8 cellular contexts compared by ENCODE assay signal in genomic region chr11:114280696-114281095, GRCh38. TPM values are rescaled to one million over a fixed set of nuclear protein-coding genes. Genes with fewer than 3 reads are reported as not detected.
DNase-seq lines count a peak whose midpoint lies in the region; ATAC-seq and TF ChIP-seq lines count a peak whose summit lies in the region.

No MANE protein-coding gene starts in this region.

- peak; percentile 72 for ATAC-seq in left lobe of liver
- ATAC-seq in GM19324 (IDR thresholded peaks at IDR 0.05; ENCODE audit: low FRiP score, unreplicated experiment) = no peak

- H3K4me1 ChIP-seq in BE2C = no peaks in the 10 kb centered on the region
- no peaks in the 10 kb centered on the region; the same call in 1 of the 2 replicates for H3K4me1 ChIP-seq in H9 (ENCODE audit: insufficient read depth, low read length)

- H3K4me1 Mint-ChIP-seq in H9 = peaks cover 0 to 13% of the 10 kb centered on the region in 2 experiments; a peak in 2 of 4 replicates

- no peak overlapping the region for H3K4ac ChIP-seq in H9 (ENCODE audit: low read depth, low read length)

- peaks cover 11% of the 10 kb centered on the region for H3K27me3 ChIP-seq in BE2C
- no peaks in the 10 kb centered on the region for H3K27me3 ChIP-seq in H9 (ENCODE audit: insufficient read depth, low read length)

- no peak overlapping the region for H3T11ph ChIP-seq in H9 (ENCODE audit: low read length)

- no peaks in the 10 kb centered on the region for H3K79me1 ChIP-seq in H9 (ENCODE audit: insufficient read depth, low read depth, low read length, poor library complexity, severe bottlenecking)

- no CpG with 5 or more reads among the region's 6 CpGs for WGBS in H9 (ENCODE audit: extremely low coverage, insufficient read length, low lambda C conversion rate)

- no peak overlapping the region for H2BK20ac ChIP-seq in H9 (ENCODE audit: low read depth, low read length, poor library complexity, severe bottlenecking)

- no peaks in the 10 kb centered on the region for H4K20me1 ChIP-seq in H9 (ENCODE audit: control insufficient read depth, insufficient read depth, insufficient read length)

- no peak overlapping the region for H3K27ac ChIP-seq in H9 (ENCODE audit: insufficient read length, low read depth, low read length)

- no peak overlapping the region for H2BK120ac ChIP-seq in H9 (ENCODE audit: low read depth, low read length, poor library complexity, severe bottlenecking)

- no peak overlapping the region for H4K8ac ChIP-seq in H9 (replicated peaks; ENCODE audit: insufficient read length, low read depth, low read length)

- no peak overlapping the region for H2BK15ac ChIP-seq in H9 (ENCODE audit: low read depth, low read length)

- peak overlapping the region; percentile 74 for H4K5ac ChIP-seq in H9 (ENCODE audit: insufficient read length, low read depth, low read length)

- no peaks in the 10 kb centered on the region for H3K36me3 Mint-ChIP-seq in H9 (ENCODE audit: insufficient read depth in 1 of 3, low read depth in 3 of 3)

- H3K9me3 ChIP-seq in BE2C (no peaks in the 10 kb centered on the region), H9 (ENCODE audit: control insufficient read depth, low read depth, low read length) (no peaks in the 10 kb centered on the region)

- peak; percentile 72 for TF ChIP-seq CTCF in BE2C (IDR thresholded peaks at IDR 0.05; ENCODE audit: low read depth, low read length)
- peak; percentile 84 for TF ChIP-seq CTCF in H9 (conservative IDR thresholded peaks at IDR 0.05)

- H3K4me3 Mint-ChIP-seq in H9 = no peak overlapping the region

- no peak overlapping the region for H2AK5ac ChIP-seq in H9 (ENCODE audit: insufficient read length, low read length)

- H4K91ac ChIP-seq in H9 (ENCODE audit: insufficient read length, low read depth, low read length) = no peak overlapping the region

- no peak overlapping the region for H3K9ac ChIP-seq in H9 (ENCODE audit: extremely low read depth, insufficient read length, low read length)

- H3K27me3 Mint-ChIP-seq in H9 (ENCODE audit: low read depth) = peaks cover 10% of the 10 kb centered on the region

- no peak overlapping the region for H3K23ac ChIP-seq in H9 (ENCODE audit: insufficient read length, low read depth, low read length)

- no peak overlapping the region for H3K56ac ChIP-seq in H9 (ENCODE audit: insufficient read length, low read depth, low read length)

- no peaks in the 10 kb centered on the region for H3K36me3 ChIP-seq in BE2C

- H3K14ac ChIP-seq in H9 (ENCODE audit: insufficient read depth, low read length) = no peak overlapping the region

- no peaks in the 10 kb centered on the region for H3K23me2 ChIP-seq in H9 (ENCODE audit: insufficient read length, low read depth, low read length, poor library complexity, severe bottlenecking)

- H3K27ac Mint-ChIP-seq in H9 = no peak overlapping the region

- in situ Hi-C loops in T47D (cut with HindIII; ENCODE audit: low pct_unique_long_range_greater_than_20kb, low sequenced_read_pairs) = no loop called here

- no peak overlapping the region for H3K4me3 ChIP-seq in BE2C (ENCODE audit: low read depth, low read length)

- H3K18ac ChIP-seq in H9 (ENCODE audit: insufficient read length, low read depth, low read length) = no peak overlapping the region

- DNase-seq in BE2C (peak; percentile 69), H9 (peak; percentile 92), NCI-H526 treated with DMSO at 0.1 percent for 48 hours (lab: John Stamatoyannopoulos, UW) (peak; percentile 72), T47D (ENCODE audit: low read depth in 1 of 2, low spot score in 1 of 2) (peak; percentile 45 to 85), left lobe of liver (ENCODE audit: low spot score) (peak; percentile 80), ureter (ENCODE audit: low spot score) (peak; percentile 73), CD1c-positive myeloid dendritic cell (ENCODE audit: extremely low spot score) (no peak)

- no peaks in the 10 kb centered on the region for H3K79me2 ChIP-seq in H9 (ENCODE audit: insufficient read depth, low read length)

- no peak overlapping the region for H2BK12ac ChIP-seq in H9 (ENCODE audit: insufficient read length, low read depth, low read length)

- no peak overlapping the region for H2BK5ac ChIP-seq in H9 (ENCODE audit: insufficient read length, low read length)

- H3K4me2 ChIP-seq in H9 (ENCODE audit: insufficient read depth, insufficient read length, low read length) = no peak overlapping the region

- H3K9me3 Mint-ChIP-seq in H9 = no peaks in the 10 kb centered on the region

- peak overlapping the region; percentile 63 for H2AFZ ChIP-seq in H9 (ENCODE audit: low read length)

RNA-seq across cellular contexts. Expression of gene NNMT, which starts 15.5 kb away (rescaled TPM):
- 0.68 TPM for polyA plus RNA-seq in BE2C (2012; ENCODE audit: insufficient read depth, insufficient read length, low read depth)
- total RNA-seq in H9 (2021) = not detected in 2 replicates
- 588 TPM for total RNA-seq in left lobe of liver
- total RNA-seq in ureter = 141 TPM

Comparison
In these comparisons a context has a peak if more than half of its experiments do, and no peak if none do; other contexts are left out.
1. RNA of gene NNMT, which starts 15.5 kb away (total RNA-seq): 588 TPM in left lobe of liver (single experiment) and 141 TPM in ureter (single experiment); not detected in H9; every median in the first group is over 100 times any median in the second.